8 cellular contexts compared by ENCODE assay signal in the genomic region with DNA sequence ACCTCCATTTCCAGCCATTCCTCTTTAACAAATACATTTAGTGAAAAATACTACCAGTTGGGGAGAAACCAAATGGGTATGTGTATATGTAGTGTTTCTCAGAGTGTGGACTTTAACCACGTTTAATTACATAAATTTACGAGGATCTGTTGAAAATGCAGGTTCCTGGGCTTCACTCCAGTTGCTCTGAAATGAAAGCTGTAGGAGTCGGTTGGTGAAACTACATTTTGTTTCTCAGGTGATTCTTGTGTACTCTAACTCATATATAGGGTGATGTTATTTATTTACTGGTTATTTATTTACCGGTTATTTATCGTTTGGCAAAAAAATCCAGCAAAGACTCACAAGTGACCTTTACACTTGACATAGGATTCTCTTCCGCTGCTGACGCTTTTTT. TPM values are rescaled to one million over a fixed set of nuclear protein-coding genes. Genes with fewer than 3 reads are reported as not detected.
DNase-seq lines count a peak whose midpoint lies in the region; ATAC-seq and TF ChIP-seq lines count a peak whose summit lies in the region.

No MANE protein-coding gene starts in this region.

- peak overlapping the region; percentile 91 for H3K4me3 ChIP-seq in CD4-positive, CD25-positive, alpha-beta regulatory T cell (ENCODE audit: low read depth, low read length)
- H3K4me3 ChIP-seq in HCT116 (replicated peaks in 1 of 2; ENCODE audit: low read depth in 1 of 2, low read length in 2 of 2), result peak overlapping the region; percentile 32 to 96
- H3K4me3 ChIP-seq in urinary bladder (ENCODE audit: low read depth, low read length), result peak overlapping the region; percentile 49

- H3K27me3 ChIP-seq in CD4-positive, CD25-positive, alpha-beta regulatory T cell (ENCODE audit: control insufficient read depth, insufficient read depth, low read length), result no peaks in the 10 kb centered on the region
- H3K27me3 ChIP-seq in HCT116 (ENCODE audit: insufficient read depth, low read length), result no peaks in the 10 kb centered on the region

- H3K27ac ChIP-seq in CD4-positive, CD25-positive, alpha-beta regulatory T cell (ENCODE audit: insufficient read depth, low read length, poor library complexity, severe bottlenecking), result peak overlapping the region; percentile 93
- H3K27ac ChIP-seq in HCT116 (ENCODE audit: low read depth, low read length), result peak overlapping the region; percentile 26; the same call in 1 of the 2 replicates
- peak overlapping the region; percentile 74 for H3K27ac ChIP-seq in urinary bladder (ENCODE audit: low read depth)

- POLR2A ChIA-PET in HCT116 (lab: Charles Lee), result no interaction called here
- POLR2A ChIA-PET in activated CD4-positive, alpha-beta memory T cell treated with anti-CD3 and anti-CD28 coated beads for 36 hours (lab: Charles Lee), result no interaction called here

- H3K4me1 Mint-ChIP-seq in CD4-positive, CD25-positive, alpha-beta regulatory T cell, result peaks cover 43 to 67% (median 55%) of the 10 kb centered on the region in 4 donors
- peaks cover 54% of the 10 kb centered on the region for H3K4me1 Mint-ChIP-seq in activated CD4-positive, alpha-beta memory T cell treated with anti-CD3 and anti-CD28 coated beads for 36 hours (ENCODE audit: low read depth)

- peaks cover 46% of the 10 kb centered on the region for H3K4me1 ChIP-seq in CD4-positive, CD25-positive, alpha-beta regulatory T cell (ENCODE audit: control insufficient read depth, insufficient read depth, low read length, poor library complexity, severe bottlenecking)
- H3K4me1 ChIP-seq in HCT116 (ENCODE audit: control insufficient read depth in 1 of 2, insufficient read depth in 2 of 2, low read length in 2 of 2), result peaks cover 37 to 38% of the 10 kb centered on the region in 2 experiments
- H3K4me1 ChIP-seq in urinary bladder (ENCODE audit: insufficient read depth), result no peaks in the 10 kb centered on the region

- CTCF ChIA-PET in HCT116 (lab: Charles Lee), result no interaction called here
- CTCF ChIA-PET in activated CD4-positive, alpha-beta memory T cell treated with anti-CD3 and anti-CD28 coated beads for 36 hours (lab: Charles Lee), result no interaction called here

- peak overlapping the region; percentile 98 to 100 (median 99) for H3K27ac Mint-ChIP-seq in CD4-positive, CD25-positive, alpha-beta regulatory T cell
- H3K27ac Mint-ChIP-seq in activated CD4-positive, alpha-beta memory T cell treated with anti-CD3 and anti-CD28 coated beads for 36 hours, result peak overlapping the region; percentile 98

- ATAC-seq in CD4-positive, CD25-positive, alpha-beta regulatory T cell (ENCODE audit: low read depth in 2 of 2), result no peak
- peak; percentile 1; the same call in 1 of the 2 replicates for ATAC-seq in HCT116
- peak; percentile 24 for ATAC-seq in left colon

- H3K4me2 ChIP-seq in HCT116 (ENCODE audit: low read length), result peak overlapping the region; percentile 89

- H2AFZ ChIP-seq in HCT116 (ENCODE audit: low read depth, low read length, poor library complexity, severe bottlenecking), result peak overlapping the region; percentile 72

- H3K36me3 ChIP-seq in CD4-positive, CD25-positive, alpha-beta regulatory T cell (ENCODE audit: control insufficient read depth, insufficient read depth, low read length), result peaks cover 7% of the 10 kb centered on the region
- H3K36me3 ChIP-seq in HCT116 (ENCODE audit: control insufficient read depth in 1 of 2, insufficient read depth in 2 of 2, low read length in 2 of 2) (peaks cover 14 to 15% of the 10 kb centered on the region in 2 experiments; a peak in 3 of 4 replicates), urinary bladder (ENCODE audit: insufficient read depth) (peaks cover 2% of the 10 kb centered on the region)

- H3K9me2 ChIP-seq in HCT116 (ENCODE audit: insufficient read depth), result no peaks in the 10 kb centered on the region

- 3% methylated on average over 7 of the region's 7 CpGs for WGBS in urinary bladder

- TF ChIP-seq POLR2A in HCT116 (IDR thresholded peaks at IDR 0.05; ENCODE audit: borderline replicate concordance, extremely low read depth, insufficient read depth, insufficient read length), result no peak

- BruUV-seq in HCT116 (replicated peaks; lab: Mats Ljungman, UMichigan), result no TSS peak

- H3K4me3 Mint-ChIP-seq in CD4-positive, CD25-positive, alpha-beta regulatory T cell, result peak overlapping the region; percentile 98 to 100 (median 99)
- H3K4me3 Mint-ChIP-seq in activated CD4-positive, alpha-beta memory T cell treated with anti-CD3 and anti-CD28 coated beads for 36 hours, result peak overlapping the region; percentile 51

- no peaks in the 10 kb centered on the region for H3K9me3 Mint-ChIP-seq in CD4-positive, CD25-positive, alpha-beta regulatory T cell
- no peaks in the 10 kb centered on the region for H3K9me3 Mint-ChIP-seq in activated CD4-positive, alpha-beta memory T cell treated with anti-CD3 and anti-CD28 coated beads for 36 hours

- no peak for DNase-seq in CD4-positive, CD25-positive, alpha-beta regulatory T cell
- DNase-seq in HCT116 (ENCODE audit: low read depth, low spot score), result no peak
- no peak for DNase-seq in activated CD4-positive, alpha-beta memory T cell treated with anti-CD3 and anti-CD28 coated beads for 36 hours
- DNase-seq in left colon, result no peak
- no peak for DNase-seq in stimulated activated CD4-positive, alpha-beta T cell treated with anti-CD3 and anti-CD28 coated beads, Interleukin-1b, Interleukin-23, amount 100 ng/mL, for 48 hours
- DNase-seq in Ammon's horn (ENCODE audit: low spot score), result no peak
- DNase-seq in globus pallidus (ENCODE audit: low spot score), result no peak

- peaks cover 5% of the 10 kb centered on the region for H3K27me3 Mint-ChIP-seq in CD4-positive, CD25-positive, alpha-beta regulatory T cell
- H3K27me3 Mint-ChIP-seq in activated CD4-positive, alpha-beta memory T cell treated with anti-CD3 and anti-CD28 coated beads for 36 hours, result no peaks in the 10 kb centered on the region

- H3K36me3 Mint-ChIP-seq in CD4-positive, CD25-positive, alpha-beta regulatory T cell, result peaks cover 26% of the 10 kb centered on the region
- peaks cover 37% of the 10 kb centered on the region for H3K36me3 Mint-ChIP-seq in activated CD4-positive, alpha-beta memory T cell treated with anti-CD3 and anti-CD28 coated beads for 36 hours

- intact Hi-C loops in HCT116 (cut with micrococcal nuclease), result no loop called here
- intact Hi-C loops in activated CD4-positive, alpha-beta memory T cell treated with anti-CD3 and anti-CD28 coated beads for 36 hours (cut with micrococcal nuclease), result loop anchor here (1.0 to 10.0 kb wide), 10 partner anchors 24 to 1265 kb away; a partner anchor contains a TSS
- intact Hi-C loops in left colon (cut with DNase I, micrococcal nuclease), result no loop called here

- no peak for TF ChIP-seq CTCF in HCT116 (IDR thresholded peaks at IDR 0.05 in 2 of 3, conservative IDR thresholded peaks at IDR 0.05 in 1 of 3; ENCODE audit: borderline replicate concordance in 1 of 3, insufficient read depth in 1 of 3, low read depth in 2 of 3, low read length in 2 of 3)

- peaks cover 45% of the 10 kb centered on the region for H3K79me2 ChIP-seq in HCT116 (ENCODE audit: insufficient read depth, low read length)

- peak overlapping the region; percentile 95 for H3K9ac ChIP-seq in HCT116 (ENCODE audit: low read length)

- TF ChIP-seq RAD21 in HCT116 (IDR thresholded peaks at IDR 0.05; ENCODE audit: low read depth), result no peak

- no peaks in the 10 kb centered on the region for H3K9me3 ChIP-seq in CD4-positive, CD25-positive, alpha-beta regulatory T cell (ENCODE audit: control insufficient read depth in 2 of 2, low read length in 2 of 2)
- no peaks in the 10 kb centered on the region for H3K9me3 ChIP-seq in HCT116 (ENCODE audit: control insufficient read depth in 1 of 2, insufficient read depth in 1 of 2, low read depth in 1 of 2, low read length in 2 of 2)

- no peaks in the 10 kb centered on the region for H4K20me1 ChIP-seq in HCT116 (ENCODE audit: insufficient read depth)

- RAD21 ChIA-PET in HCT116 (lab: Charles Lee; ENCODE audit: low non-redundant PET in 1 of 2, low total read pairs in 2 of 2, uncharacterized antibody in 2 of 2, unreplicated experiment in 2 of 2), result no interaction called here

TF ChIP-seq in HCT116, 20 proteins besides CTCF, POLR2A, EP300 and RAD21:
- TF ChIP-seq, protein P1, sequence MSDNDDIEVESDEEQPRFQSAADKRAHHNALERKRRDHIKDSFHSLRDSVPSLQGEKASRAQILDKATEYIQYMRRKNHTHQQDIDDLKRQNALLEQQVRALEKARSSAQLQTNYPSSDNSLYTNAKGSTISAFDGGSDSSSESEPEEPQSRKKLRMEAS (IDR thresholded peaks at IDR 0.05), result peak; percentile 1; the same call in 1 of the 2 replicates
- no peak for TF ChIP-seq POLR2AphosphoS5 (IDR thresholded peaks at IDR 0.05; ENCODE audit: low read depth, low read length)
- 0 out of 2 replicates have a peak, but pooled peaks have one; percentile 31 for TF ChIP-seq CBX3 (IDR thresholded peaks at IDR 0.05; ENCODE audit: low read depth)
- 0 out of 2 replicates have a peak, but pooled peaks have one; percentile 8 for TF ChIP-seq FOSL1 (IDR thresholded peaks at IDR 0.05; ENCODE audit: low read depth)

RNA-seq across cellular contexts. Expression of a gene that starts 0.4 kb away (rescaled TPM):
- total RNA-seq in CD4-positive, CD25-positive, alpha-beta regulatory T cell, result 182 TPM
- polyA plus RNA-seq in CD4-positive, CD25-positive, alpha-beta regulatory T cell, result 10 to 100 TPM; 84.5 to 97.1 (median 89.0) TPM
- 52.5 TPM for total RNA-seq in HCT116 (2021; ENCODE audit: unreplicated experiment)
- 20.7 and 34.5 TPM in 2 replicates for polyA plus RNA-seq in HCT116 (2012)
- 10 to 100 TPM; 71.4 to 74.1 TPM for total RNA-seq in activated CD4-positive, alpha-beta memory T cell treated with anti-CD3 and anti-CD28 coated beads for 36 hours
- 10 to 100 TPM; 54.3 to 58.8 TPM for total RNA-seq in left colon
- 110 TPM for total RNA-seq in urinary bladder
- polyA plus RNA-seq in urinary bladder, result 40.8 TPM

Comparison
In these comparisons a context has a peak if more than half of its experiments do, and no peak if none do; other contexts are left out.
1. ATAC-seq: peak in HCT116 (single experiment) and left colon (single experiment); none in CD4-positive, CD25-positive, alpha-beta regulatory T cell (0 of 2).
2. H3K27ac ChIP-seq: peak in every context shown above with its lines; median percentile 93 in CD4-positive, CD25-positive, alpha-beta regulatory T cell; 74 in urinary bladder; 26 in HCT116.
3. Peak in every context shown above with its lines, with median percentiles within 50 percentile points of each other: H3K4me3 ChIP-seq.